ENCODE assay signal across 20 cellular contexts in genomic region chr20:57495978-57496377, GRCh38. TPM values are rescaled to one million over a fixed set of nuclear protein-coding genes. Genes with fewer than 3 reads are reported as not detected.
"Had no signal": no experiment of that assay in that cellular context is flagged by ENCODE, and none has a peak within 500 bp of the region (broad histone marks: within the 10 kb centered on the region; RNA-seq: fewer than 3 reads in every experiment).

No MANE protein-coding gene starts in this region.

- H3K4me3 ChIP-seq: gastrocnemius medialis, hepatocyte, lung, mucosa of descending colon, pancreas, smooth muscle cell, testis, tibial artery had no signal

- H3K4me1 ChIP-seq: testis had no signal

- H3K36me3 ChIP-seq: gastrocnemius medialis, heart left ventricle, neutrophil, pancreas, tibial artery had no signal

- DNase-seq: cortex of kidney, kidney, retina had no signal

- H3K4me2 ChIP-seq: hepatocyte, smooth muscle cell had no signal

- H3K79me2 ChIP-seq: hepatocyte had no signal

- H3K27me3 ChIP-seq: gastrocnemius medialis, testis had no signal

- FAIRE-seq: kidney had no signal

- H2AFZ ChIP-seq: hepatocyte had no signal

- H3K27ac ChIP-seq: hepatocyte, neutrophil, pancreas, testis, tibial artery had no signal

- H3K9me3 ChIP-seq: gastrocnemius medialis, heart left ventricle, mucosa of descending colon, neutrophil, pancreas, testis, tibial artery had no signal

RNA-seq across cellular contexts. Expression of gene CTCFL, which starts 29.0 kb away (rescaled TPM):
- total RNA-seq: dermis microvascular lymphatic vessel endothelial cell; gastrocnemius medialis; heart left ventricle; hepatocyte; kidney; lung; mucosa of descending colon; natural killer cell treated with Interleukin-12 subunit alpha and Interleukin-12 subunit beta and Interleukin-15 and Interleukin-18, amount 100 ng/mL, for 72 hours; omental fat pad; posterior vena cava; pulmonary artery endothelial cell; smooth muscle cell; urinary bladder had no signal
- polyA plus RNA-seq: esophagus, heart left ventricle, hepatocyte, pancreas, smooth muscle cell, urinary bladder had no signal
